1 cellular context compared by ENCODE assay signal in the genomic region with DNA sequence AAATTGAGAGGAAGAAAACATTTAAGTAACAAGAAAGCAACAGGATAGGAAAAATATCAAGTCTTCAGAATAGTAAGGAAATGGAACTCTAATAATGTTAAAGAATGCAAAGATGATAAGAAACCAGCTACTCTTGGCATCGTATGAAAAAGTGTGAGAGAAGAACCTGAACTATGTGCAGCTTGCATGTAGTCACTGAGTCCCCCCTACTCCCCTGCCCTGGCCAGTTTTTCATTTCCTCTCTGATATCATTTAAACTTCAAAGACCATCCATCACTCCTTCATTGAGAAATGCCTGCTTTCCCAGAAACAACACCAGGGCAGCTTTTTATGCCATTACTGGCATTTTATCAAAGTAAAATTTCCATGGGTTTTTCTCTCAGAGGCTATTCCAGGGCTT.
TF ChIP-seq lines count a peak whose summit lies in the region.

No MANE protein-coding gene starts in this region.

TF ChIP-seq in A549, 52 proteins besides CTCF, POLR2A, EP300 and RAD21 (continued from another document):
- TF ChIP-seq, protein P1, sequence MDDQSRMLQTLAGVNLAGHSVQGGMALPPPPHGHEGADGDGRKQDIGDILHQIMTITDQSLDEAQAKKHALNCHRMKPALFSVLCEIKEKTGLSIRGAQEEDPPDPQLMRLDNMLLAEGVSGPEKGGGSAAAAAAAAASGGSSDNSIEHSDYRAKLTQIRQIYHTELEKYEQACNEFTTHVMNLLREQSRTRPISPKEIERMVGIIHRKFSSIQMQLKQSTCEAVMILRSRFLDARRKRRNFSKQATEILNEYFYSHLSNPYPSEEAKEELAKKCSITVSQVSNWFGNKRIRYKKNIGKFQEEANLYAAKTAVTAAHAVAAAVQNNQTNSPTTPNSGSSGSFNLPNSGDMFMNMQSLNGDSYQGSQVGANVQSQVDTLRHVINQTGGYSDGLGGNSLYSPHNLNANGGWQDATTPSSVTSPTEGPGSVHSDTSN (IDR thresholded peaks at IDR 0.05): no peak
- TF ChIP-seq NPAS2 (CRISPR knock-in tag; IDR thresholded peaks at IDR 0.05; ENCODE audit: borderline replicate concordance) (no peak), HEYL (CRISPR knock-in tag; IDR thresholded peaks at IDR 0.05) (no peak), MAFK (IDR thresholded peaks at IDR 0.05; ENCODE audit: partially characterized antibody) (no peak), CHD4 (IDR thresholded peaks at IDR 0.05; ENCODE audit: borderline replicate concordance) (no peak), GATA3 (IDR thresholded peaks at IDR 0.05; ENCODE audit: borderline replicate concordance) (no peak), RCOR1 (IDR thresholded peaks at IDR 0.05; ENCODE audit: low read depth, low read length) (no peak), ZNF302 (CRISPR knock-in tag; IDR thresholded peaks at IDR 0.05) (no peak)
- TF ChIP-seq, protein P2, sequence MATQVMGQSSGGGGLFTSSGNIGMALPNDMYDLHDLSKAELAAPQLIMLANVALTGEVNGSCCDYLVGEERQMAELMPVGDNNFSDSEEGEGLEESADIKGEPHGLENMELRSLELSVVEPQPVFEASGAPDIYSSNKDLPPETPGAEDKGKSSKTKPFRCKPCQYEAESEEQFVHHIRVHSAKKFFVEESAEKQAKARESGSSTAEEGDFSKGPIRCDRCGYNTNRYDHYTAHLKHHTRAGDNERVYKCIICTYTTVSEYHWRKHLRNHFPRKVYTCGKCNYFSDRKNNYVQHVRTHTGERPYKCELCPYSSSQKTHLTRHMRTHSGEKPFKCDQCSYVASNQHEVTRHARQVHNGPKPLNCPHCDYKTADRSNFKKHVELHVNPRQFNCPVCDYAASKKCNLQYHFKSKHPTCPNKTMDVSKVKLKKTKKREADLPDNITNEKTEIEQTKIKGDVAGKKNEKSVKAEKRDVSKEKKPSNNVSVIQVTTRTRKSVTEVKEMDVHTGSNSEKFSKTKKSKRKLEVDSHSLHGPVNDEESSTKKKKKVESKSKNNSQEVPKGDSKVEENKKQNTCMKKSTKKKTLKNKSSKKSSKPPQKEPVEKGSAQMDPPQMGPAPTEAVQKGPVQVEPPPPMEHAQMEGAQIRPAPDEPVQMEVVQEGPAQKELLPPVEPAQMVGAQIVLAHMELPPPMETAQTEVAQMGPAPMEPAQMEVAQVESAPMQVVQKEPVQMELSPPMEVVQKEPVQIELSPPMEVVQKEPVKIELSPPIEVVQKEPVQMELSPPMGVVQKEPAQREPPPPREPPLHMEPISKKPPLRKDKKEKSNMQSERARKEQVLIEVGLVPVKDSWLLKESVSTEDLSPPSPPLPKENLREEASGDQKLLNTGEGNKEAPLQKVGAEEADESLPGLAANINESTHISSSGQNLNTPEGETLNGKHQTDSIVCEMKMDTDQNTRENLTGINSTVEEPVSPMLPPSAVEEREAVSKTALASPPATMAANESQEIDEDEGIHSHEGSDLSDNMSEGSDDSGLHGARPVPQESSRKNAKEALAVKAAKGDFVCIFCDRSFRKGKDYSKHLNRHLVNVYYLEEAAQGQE (IDR thresholded peaks at IDR 0.05): no peak
TF ChIP-seq in A549: peak in this region for 0.
